ENCODE assay signal across 1 cellular context in the genomic region with DNA sequence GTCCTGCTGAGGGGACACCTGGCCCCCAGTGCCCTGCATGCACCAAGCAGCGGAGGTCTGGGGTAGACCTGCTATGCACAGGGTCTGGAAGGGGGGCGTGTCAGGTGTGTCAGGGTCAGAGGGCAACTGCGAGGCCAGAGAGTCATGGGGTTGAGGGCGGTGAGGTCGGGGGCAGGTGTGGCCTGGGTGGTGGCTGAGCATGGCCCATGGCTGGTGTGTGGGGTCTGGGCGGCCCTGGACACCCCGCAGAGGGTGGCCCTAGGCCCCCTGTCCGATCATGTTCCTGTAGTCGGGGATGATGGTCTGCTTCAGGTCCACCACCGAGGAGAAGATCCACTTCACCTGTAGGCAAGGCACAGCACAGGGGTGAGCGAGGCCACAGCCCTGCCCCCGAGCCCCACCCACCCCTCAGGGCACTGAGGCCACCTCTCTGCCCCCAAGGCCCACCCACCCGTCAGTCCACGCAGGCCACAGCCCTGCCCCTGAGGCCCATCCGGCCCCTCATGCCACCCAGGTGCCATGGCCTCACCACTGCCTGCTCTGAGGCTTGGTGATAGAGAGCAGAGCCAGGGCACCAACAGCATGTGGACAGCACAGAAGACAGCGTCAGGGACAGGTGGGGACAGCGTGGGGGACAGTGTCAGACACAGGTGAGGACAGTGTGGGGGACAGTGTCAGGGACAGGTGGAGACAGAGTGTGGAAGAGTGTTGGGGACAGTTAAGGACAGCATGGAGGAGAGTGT.
TF ChIP-seq lines count a peak whose summit lies in the region.

No MANE protein-coding gene starts in this region.

TF ChIP-seq in GM12878, 131 proteins besides CTCF, POLR2A, EP300 and RAD21:
- TF ChIP-seq BMI1 (IDR thresholded peaks at IDR 0.05; ENCODE audit: borderline replicate concordance) (no peak), IKZF1 (conservative IDR thresholded peaks at IDR 0.05) (no peak), IRF4 (IDR thresholded peaks at IDR 0.05; ENCODE audit: low read depth, low read length) (no peak), NR2C1 (IDR thresholded peaks at IDR 0.05) (no peak), ASH2L (IDR thresholded peaks at IDR 0.05; ENCODE audit: borderline replicate concordance, low read depth) (no peak), SMC3 (IDR thresholded peaks at IDR 0.05; ENCODE audit: borderline replicate concordance, low read length) (no peak), CBX5 (IDR thresholded peaks at IDR 0.05; ENCODE audit: low read depth) (no peak), NRF1 (conservative IDR thresholded peaks at IDR 0.05; ENCODE audit: low read depth, low read length) (no peak), EZH2 (IDR thresholded peaks at IDR 0.05; ENCODE audit: borderline replicate concordance, control insufficient read depth, low read depth, low read length) (no peak), BHLHE40 (IDR thresholded peaks at IDR 0.05; ENCODE audit: borderline replicate concordance in 1 of 2, low read depth in 2 of 2, low read length in 1 of 2) (no peak), IKZF2 (IDR thresholded peaks at IDR 0.05) (no peak), KAT2A (conservative IDR thresholded peaks at IDR 0.05; ENCODE audit: control insufficient read depth, low read depth, low read length) (no peak)
- TF ChIP-seq, protein P1, sequence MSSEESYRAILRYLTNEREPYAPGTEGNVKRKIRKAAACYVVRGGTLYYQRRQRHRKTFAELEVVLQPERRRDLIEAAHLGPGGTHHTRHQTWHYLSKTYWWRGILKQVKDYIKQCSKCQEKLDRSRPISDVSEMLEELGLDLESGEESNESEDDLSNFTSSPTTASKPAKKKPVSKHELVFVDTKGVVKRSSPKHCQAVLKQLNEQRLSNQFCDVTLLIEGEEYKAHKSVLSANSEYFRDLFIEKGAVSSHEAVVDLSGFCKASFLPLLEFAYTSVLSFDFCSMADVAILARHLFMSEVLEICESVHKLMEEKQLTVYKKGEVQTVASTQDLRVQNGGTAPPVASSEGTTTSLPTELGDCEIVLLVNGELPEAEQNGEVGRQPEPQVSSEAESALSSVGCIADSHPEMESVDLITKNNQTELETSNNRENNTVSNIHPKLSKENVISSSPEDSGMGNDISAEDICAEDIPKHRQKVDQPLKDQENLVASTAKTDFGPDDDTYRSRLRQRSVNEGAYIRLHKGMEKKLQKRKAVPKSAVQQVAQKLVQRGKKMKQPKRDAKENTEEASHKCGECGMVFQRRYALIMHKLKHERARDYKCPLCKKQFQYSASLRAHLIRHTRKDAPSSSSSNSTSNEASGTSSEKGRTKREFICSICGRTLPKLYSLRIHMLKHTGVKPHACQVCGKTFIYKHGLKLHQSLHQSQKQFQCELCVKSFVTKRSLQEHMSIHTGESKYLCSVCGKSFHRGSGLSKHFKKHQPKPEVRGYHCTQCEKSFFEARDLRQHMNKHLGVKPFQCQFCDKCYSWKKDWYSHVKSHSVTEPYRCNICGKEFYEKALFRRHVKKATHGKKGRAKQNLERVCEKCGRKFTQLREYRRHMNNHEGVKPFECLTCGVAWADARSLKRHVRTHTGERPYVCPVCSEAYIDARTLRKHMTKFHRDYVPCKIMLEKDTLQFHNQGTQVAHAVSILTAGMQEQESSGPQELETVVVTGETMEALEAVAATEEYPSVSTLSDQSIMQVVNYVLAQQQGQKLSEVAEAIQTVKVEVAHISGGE (CRISPR knock-in tag; IDR thresholded peaks at IDR 0.05): no peak
- TF ChIP-seq, protein P2, sequence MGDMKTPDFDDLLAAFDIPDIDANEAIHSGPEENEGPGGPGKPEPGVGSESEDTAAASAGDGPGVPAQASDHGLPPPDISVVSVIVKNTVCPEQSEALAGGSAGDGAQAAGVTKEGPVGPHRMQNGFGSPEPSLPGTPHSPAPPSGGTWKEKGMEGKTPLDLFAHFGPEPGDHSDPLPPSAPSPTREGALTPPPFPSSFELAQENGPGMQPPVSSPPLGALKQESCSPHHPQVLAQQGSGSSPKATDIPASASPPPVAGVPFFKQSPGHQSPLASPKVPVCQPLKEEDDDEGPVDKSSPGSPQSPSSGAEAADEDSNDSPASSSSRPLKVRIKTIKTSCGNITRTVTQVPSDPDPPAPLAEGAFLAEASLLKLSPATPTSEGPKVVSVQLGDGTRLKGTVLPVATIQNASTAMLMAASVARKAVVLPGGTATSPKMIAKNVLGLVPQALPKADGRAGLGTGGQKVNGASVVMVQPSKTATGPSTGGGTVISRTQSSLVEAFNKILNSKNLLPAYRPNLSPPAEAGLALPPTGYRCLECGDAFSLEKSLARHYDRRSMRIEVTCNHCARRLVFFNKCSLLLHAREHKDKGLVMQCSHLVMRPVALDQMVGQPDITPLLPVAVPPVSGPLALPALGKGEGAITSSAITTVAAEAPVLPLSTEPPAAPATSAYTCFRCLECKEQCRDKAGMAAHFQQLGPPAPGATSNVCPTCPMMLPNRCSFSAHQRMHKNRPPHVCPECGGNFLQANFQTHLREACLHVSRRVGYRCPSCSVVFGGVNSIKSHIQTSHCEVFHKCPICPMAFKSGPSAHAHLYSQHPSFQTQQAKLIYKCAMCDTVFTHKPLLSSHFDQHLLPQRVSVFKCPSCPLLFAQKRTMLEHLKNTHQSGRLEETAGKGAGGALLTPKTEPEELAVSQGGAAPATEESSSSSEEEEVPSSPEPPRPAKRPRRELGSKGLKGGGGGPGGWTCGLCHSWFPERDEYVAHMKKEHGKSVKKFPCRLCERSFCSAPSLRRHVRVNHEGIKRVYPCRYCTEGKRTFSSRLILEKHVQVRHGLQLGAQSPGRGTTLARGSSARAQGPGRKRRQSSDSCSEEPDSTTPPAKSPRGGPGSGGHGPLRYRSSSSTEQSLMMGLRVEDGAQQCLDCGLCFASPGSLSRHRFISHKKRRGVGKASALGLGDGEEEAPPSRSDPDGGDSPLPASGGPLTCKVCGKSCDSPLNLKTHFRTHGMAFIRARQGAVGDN (IDR thresholded peaks at IDR 0.05): no peak
- TF ChIP-seq, protein P3, sequence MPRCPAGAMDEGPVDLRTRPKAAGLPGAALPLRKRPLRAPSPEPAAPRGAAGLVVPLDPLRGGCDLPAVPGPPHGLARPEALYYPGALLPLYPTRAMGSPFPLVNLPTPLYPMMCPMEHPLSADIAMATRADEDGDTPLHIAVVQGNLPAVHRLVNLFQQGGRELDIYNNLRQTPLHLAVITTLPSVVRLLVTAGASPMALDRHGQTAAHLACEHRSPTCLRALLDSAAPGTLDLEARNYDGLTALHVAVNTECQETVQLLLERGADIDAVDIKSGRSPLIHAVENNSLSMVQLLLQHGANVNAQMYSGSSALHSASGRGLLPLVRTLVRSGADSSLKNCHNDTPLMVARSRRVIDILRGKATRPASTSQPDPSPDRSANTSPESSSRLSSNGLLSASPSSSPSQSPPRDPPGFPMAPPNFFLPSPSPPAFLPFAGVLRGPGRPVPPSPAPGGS (IDR thresholded peaks at IDR 0.05; ENCODE audit: borderline replicate concordance, insufficient read depth, low read depth, low read length, poor library complexity, severe bottlenecking): no peak
TF ChIP-seq in GM12878: peak in this region for 0.
